Comparison of ENCODE assay signal across 1 cellular context in the genomic region with DNA sequence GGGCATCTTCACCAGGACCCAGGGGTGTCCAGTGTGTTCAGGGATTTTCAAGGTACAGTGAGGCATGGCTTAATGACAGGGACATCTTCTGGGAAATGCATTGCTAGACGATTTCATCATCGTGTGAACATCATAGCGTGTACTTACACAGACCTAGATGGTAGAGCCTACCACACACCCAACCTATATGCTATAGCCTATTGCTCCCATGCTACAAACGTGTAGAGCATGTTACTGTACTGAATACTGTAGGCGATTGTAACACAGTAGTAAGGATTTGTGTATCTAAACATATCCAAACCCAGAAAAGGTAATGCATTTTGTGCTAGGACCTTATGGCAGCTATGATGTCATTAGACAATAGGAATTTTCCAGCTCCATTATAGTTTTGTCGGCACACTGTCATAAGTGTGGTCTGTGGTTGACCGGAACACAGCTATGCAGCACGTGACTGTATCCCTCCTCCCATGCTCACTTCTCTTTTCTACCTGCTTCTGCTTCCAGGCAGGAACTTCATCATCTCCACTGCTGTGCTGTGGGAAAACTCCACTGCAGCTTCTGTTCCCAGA.
TF ChIP-seq lines count a peak whose summit lies in the region.

No MANE protein-coding gene starts in this region.

TF ChIP-seq in K562, 482 proteins besides CTCF, POLR2A, EP300 and RAD21 (continued from another document):
- TF ChIP-seq NFRKB (IDR thresholded peaks at IDR 0.05; ENCODE audit: low read depth) (no peak), CTBP1 (IDR thresholded peaks at IDR 0.05; ENCODE audit: borderline replicate concordance) (0 out of 2 replicates have a peak, but pooled peaks have one; percentile 16), TRIM24 (IDR thresholded peaks at IDR 0.05) (peak; percentile 23 to 78; a peak in 2 of 4 replicates), HNRNPH1 (optimal IDR thresholded peaks at IDR 0.05; ENCODE audit: low read depth, low read length) (no peak), ZNF175 (CRISPR knock-in tag; IDR thresholded peaks at IDR 0.05; ENCODE audit: low read depth) (peak; percentile 90), ZNF324 (CRISPR knock-in tag; IDR thresholded peaks at IDR 0.05) (no peak), YBX1 (IDR thresholded peaks at IDR 0.05) (no peak), ZSCAN32 (CRISPR knock-in tag; IDR thresholded peaks at IDR 0.05) (0 out of 2 replicates have a peak, but pooled peaks have one; percentile 48), TBL1XR1 (IDR thresholded peaks at IDR 0.05; ENCODE audit: low read length in 2 of 2) (no peak), PPARD (CRISPR knock-in tag; IDR thresholded peaks at IDR 0.05) (no peak), ZNF347 (CRISPR knock-in tag; IDR thresholded peaks at IDR 0.05; ENCODE audit: low read depth) (no peak), KLF16 (IDR thresholded peaks at IDR 0.05) (no peak), ZNF695 (CRISPR knock-in tag; IDR thresholded peaks at IDR 0.05) (no peak), RAD51 (IDR thresholded peaks at IDR 0.05; ENCODE audit: borderline replicate concordance, low read depth) (peak; percentile 39), BHLHE40 (IDR thresholded peaks at IDR 0.05; ENCODE audit: low read length) (peak; percentile 71), ZNF644 (tag; IDR thresholded peaks at IDR 0.05; ENCODE audit: low read depth) (peak; percentile 73), CEBPB (tag; IDR thresholded peaks at IDR 0.05) (0 out of 2 replicates have a peak, but pooled peaks have one; percentile 47), DMBX1 (CRISPR knock-in tag; IDR thresholded peaks at IDR 0.05; ENCODE audit: borderline replicate concordance) (peak; percentile 52; the same call in 1 of the 2 replicates), CREBBP (IDR thresholded peaks at IDR 0.05; ENCODE audit: low read depth, low read length) (no peak), MTA1 (IDR thresholded peaks at IDR 0.05; ENCODE audit: borderline replicate concordance) (no peak), ZBTB8A (IDR thresholded peaks at IDR 0.05; ENCODE audit: partially characterized antibody) (no peak), ZNF551 (CRISPR knock-in tag; IDR thresholded peaks at IDR 0.05) (no peak), ZNF316 (IDR thresholded peaks at IDR 0.05) (no peak), RFX5 (IDR thresholded peaks at IDR 0.05; ENCODE audit: low read depth, low read length) (no peak), ZNF239 (CRISPR knock-in tag; IDR thresholded peaks at IDR 0.05) (no peak; the same call in 1 of the 2 replicates), PHF8 (IDR thresholded peaks at IDR 0.05; ENCODE audit: borderline replicate concordance, low read length) (no peak), TEAD1 (CRISPR knock-in tag; IDR thresholded peaks at IDR 0.05) (0 out of 4 replicates have a peak, but pooled peaks of 1 of the 2 experiments have one; percentile 42), CEBPG (CRISPR knock-in tag; IDR thresholded peaks at IDR 0.05) (no peak), CEBPG (tag; conservative IDR thresholded peaks at IDR 0.05 in 1 of 2, IDR thresholded peaks at IDR 0.05 in 1 of 2) (peak; percentile 78 to 96)
- TF ChIP-seq, protein P1, sequence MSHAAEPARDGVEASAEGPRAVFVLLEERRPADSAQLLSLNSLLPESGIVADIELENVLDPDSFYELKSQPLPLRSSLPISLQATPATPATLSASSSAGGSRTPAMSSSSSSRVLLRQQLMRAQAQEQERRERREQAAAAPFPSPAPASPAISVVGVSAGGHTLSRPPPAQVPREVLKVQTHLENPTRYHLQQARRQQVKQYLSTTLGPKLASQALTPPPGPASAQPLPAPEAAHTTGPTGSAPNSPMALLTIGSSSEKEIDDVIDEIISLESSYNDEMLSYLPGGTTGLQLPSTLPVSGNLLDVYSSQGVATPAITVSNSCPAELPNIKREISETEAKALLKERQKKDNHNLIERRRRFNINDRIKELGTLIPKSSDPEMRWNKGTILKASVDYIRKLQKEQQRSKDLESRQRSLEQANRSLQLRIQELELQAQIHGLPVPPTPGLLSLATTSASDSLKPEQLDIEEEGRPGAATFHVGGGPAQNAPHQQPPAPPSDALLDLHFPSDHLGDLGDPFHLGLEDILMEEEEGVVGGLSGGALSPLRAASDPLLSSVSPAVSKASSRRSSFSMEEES (CRISPR knock-in tag; IDR thresholded peaks at IDR 0.05) = peak; percentile 65
- TF ChIP-seq, protein P2, sequence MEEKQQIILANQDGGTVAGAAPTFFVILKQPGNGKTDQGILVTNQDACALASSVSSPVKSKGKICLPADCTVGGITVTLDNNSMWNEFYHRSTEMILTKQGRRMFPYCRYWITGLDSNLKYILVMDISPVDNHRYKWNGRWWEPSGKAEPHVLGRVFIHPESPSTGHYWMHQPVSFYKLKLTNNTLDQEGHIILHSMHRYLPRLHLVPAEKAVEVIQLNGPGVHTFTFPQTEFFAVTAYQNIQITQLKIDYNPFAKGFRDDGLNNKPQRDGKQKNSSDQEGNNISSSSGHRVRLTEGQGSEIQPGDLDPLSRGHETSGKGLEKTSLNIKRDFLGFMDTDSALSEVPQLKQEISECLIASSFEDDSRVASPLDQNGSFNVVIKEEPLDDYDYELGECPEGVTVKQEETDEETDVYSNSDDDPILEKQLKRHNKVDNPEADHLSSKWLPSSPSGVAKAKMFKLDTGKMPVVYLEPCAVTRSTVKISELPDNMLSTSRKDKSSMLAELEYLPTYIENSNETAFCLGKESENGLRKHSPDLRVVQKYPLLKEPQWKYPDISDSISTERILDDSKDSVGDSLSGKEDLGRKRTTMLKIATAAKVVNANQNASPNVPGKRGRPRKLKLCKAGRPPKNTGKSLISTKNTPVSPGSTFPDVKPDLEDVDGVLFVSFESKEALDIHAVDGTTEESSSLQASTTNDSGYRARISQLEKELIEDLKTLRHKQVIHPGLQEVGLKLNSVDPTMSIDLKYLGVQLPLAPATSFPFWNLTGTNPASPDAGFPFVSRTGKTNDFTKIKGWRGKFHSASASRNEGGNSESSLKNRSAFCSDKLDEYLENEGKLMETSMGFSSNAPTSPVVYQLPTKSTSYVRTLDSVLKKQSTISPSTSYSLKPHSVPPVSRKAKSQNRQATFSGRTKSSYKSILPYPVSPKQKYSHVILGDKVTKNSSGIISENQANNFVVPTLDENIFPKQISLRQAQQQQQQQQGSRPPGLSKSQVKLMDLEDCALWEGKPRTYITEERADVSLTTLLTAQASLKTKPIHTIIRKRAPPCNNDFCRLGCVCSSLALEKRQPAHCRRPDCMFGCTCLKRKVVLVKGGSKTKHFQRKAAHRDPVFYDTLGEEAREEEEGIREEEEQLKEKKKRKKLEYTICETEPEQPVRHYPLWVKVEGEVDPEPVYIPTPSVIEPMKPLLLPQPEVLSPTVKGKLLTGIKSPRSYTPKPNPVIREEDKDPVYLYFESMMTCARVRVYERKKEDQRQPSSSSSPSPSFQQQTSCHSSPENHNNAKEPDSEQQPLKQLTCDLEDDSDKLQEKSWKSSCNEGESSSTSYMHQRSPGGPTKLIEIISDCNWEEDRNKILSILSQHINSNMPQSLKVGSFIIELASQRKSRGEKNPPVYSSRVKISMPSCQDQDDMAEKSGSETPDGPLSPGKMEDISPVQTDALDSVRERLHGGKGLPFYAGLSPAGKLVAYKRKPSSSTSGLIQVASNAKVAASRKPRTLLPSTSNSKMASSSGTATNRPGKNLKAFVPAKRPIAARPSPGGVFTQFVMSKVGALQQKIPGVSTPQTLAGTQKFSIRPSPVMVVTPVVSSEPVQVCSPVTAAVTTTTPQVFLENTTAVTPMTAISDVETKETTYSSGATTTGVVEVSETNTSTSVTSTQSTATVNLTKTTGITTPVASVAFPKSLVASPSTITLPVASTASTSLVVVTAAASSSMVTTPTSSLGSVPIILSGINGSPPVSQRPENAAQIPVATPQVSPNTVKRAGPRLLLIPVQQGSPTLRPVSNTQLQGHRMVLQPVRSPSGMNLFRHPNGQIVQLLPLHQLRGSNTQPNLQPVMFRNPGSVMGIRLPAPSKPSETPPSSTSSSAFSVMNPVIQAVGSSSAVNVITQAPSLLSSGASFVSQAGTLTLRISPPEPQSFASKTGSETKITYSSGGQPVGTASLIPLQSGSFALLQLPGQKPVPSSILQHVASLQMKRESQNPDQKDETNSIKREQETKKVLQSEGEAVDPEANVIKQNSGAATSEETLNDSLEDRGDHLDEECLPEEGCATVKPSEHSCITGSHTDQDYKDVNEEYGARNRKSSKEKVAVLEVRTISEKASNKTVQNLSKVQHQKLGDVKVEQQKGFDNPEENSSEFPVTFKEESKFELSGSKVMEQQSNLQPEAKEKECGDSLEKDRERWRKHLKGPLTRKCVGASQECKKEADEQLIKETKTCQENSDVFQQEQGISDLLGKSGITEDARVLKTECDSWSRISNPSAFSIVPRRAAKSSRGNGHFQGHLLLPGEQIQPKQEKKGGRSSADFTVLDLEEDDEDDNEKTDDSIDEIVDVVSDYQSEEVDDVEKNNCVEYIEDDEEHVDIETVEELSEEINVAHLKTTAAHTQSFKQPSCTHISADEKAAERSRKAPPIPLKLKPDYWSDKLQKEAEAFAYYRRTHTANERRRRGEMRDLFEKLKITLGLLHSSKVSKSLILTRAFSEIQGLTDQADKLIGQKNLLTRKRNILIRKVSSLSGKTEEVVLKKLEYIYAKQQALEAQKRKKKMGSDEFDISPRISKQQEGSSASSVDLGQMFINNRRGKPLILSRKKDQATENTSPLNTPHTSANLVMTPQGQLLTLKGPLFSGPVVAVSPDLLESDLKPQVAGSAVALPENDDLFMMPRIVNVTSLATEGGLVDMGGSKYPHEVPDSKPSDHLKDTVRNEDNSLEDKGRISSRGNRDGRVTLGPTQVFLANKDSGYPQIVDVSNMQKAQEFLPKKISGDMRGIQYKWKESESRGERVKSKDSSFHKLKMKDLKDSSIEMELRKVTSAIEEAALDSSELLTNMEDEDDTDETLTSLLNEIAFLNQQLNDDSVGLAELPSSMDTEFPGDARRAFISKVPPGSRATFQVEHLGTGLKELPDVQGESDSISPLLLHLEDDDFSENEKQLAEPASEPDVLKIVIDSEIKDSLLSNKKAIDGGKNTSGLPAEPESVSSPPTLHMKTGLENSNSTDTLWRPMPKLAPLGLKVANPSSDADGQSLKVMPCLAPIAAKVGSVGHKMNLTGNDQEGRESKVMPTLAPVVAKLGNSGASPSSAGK (IDR thresholded peaks at IDR 0.05) = peak; percentile 49
- TF ChIP-seq, protein P3, sequence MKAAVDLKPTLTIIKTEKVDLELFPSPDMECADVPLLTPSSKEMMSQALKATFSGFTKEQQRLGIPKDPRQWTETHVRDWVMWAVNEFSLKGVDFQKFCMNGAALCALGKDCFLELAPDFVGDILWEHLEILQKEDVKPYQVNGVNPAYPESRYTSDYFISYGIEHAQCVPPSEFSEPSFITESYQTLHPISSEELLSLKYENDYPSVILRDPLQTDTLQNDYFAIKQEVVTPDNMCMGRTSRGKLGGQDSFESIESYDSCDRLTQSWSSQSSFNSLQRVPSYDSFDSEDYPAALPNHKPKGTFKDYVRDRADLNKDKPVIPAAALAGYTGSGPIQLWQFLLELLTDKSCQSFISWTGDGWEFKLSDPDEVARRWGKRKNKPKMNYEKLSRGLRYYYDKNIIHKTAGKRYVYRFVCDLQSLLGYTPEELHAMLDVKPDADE (conservative IDR thresholded peaks at IDR 0.05; ENCODE audit: control insufficient read depth, low read depth, low read length) = no peak
- TF ChIP-seq, protein P4, sequence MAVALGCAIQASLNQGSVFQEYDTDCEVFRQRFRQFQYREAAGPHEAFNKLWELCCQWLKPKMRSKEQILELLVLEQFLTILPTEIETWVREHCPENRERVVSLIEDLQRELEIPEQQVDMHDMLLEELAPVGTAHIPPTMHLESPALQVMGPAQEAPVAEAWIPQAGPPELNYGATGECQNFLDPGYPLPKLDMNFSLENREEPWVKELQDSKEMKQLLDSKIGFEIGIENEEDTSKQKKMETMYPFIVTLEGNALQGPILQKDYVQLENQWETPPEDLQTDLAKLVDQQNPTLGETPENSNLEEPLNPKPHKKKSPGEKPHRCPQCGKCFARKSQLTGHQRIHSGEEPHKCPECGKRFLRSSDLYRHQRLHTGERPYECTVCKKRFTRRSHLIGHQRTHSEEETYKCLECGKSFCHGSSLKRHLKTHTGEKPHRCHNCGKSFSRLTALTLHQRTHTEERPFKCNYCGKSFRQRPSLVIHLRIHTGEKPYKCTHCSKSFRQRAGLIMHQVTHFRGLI (CRISPR knock-in tag; IDR thresholded peaks at IDR 0.05) = peak; percentile 66; the same call in 1 of the 2 replicates
- TF ChIP-seq, protein P5, sequence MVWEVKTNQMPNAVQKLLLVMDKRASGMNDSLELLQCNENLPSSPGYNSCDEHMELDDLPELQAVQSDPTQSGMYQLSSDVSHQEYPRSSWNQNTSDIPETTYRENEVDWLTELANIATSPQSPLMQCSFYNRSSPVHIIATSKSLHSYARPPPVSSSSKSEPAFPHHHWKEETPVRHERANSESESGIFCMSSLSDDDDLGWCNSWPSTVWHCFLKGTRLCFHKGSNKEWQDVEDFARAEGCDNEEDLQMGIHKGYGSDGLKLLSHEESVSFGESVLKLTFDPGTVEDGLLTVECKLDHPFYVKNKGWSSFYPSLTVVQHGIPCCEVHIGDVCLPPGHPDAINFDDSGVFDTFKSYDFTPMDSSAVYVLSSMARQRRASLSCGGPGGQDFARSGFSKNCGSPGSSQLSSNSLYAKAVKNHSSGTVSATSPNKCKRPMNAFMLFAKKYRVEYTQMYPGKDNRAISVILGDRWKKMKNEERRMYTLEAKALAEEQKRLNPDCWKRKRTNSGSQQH (CRISPR knock-in tag; IDR thresholded peaks at IDR 0.05) = 0 out of 2 replicates have a peak, but pooled peaks have one; percentile 49
- TF ChIP-seq, protein P6, sequence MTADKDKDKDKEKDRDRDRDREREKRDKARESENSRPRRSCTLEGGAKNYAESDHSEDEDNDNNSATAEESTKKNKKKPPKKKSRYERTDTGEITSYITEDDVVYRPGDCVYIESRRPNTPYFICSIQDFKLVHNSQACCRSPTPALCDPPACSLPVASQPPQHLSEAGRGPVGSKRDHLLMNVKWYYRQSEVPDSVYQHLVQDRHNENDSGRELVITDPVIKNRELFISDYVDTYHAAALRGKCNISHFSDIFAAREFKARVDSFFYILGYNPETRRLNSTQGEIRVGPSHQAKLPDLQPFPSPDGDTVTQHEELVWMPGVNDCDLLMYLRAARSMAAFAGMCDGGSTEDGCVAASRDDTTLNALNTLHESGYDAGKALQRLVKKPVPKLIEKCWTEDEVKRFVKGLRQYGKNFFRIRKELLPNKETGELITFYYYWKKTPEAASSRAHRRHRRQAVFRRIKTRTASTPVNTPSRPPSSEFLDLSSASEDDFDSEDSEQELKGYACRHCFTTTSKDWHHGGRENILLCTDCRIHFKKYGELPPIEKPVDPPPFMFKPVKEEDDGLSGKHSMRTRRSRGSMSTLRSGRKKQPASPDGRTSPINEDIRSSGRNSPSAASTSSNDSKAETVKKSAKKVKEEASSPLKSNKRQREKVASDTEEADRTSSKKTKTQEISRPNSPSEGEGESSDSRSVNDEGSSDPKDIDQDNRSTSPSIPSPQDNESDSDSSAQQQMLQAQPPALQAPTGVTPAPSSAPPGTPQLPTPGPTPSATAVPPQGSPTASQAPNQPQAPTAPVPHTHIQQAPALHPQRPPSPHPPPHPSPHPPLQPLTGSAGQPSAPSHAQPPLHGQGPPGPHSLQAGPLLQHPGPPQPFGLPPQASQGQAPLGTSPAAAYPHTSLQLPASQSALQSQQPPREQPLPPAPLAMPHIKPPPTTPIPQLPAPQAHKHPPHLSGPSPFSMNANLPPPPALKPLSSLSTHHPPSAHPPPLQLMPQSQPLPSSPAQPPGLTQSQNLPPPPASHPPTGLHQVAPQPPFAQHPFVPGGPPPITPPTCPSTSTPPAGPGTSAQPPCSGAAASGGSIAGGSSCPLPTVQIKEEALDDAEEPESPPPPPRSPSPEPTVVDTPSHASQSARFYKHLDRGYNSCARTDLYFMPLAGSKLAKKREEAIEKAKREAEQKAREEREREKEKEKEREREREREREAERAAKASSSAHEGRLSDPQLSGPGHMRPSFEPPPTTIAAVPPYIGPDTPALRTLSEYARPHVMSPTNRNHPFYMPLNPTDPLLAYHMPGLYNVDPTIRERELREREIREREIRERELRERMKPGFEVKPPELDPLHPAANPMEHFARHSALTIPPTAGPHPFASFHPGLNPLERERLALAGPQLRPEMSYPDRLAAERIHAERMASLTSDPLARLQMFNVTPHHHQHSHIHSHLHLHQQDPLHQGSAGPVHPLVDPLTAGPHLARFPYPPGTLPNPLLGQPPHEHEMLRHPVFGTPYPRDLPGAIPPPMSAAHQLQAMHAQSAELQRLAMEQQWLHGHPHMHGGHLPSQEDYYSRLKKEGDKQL (CRISPR knock-in tag; IDR thresholded peaks at IDR 0.05; ENCODE audit: borderline replicate concordance) = no peak
